In the genomic region with DNA sequence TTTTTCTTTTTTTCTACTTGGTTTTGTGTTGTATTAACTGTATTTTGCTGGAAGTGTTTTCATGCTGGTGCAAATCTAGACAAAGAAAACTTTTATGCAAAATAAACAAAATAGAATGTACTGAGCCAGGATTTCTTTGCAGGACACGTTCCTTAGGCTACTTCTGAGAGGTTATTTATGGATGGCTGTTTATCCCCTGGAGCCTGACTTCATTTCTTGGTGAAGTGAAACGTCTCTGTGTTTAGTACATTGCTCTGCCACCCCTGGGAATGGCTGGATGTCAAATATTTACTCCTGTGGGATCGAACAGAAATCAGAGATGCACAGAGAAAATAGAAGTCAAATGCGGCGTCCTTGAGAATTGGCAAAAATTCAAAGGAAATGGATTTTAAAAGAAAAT, we compare ENCODE assay signal across 17 cellular contexts.
"Had no signal": no experiment of that assay in that cellular context is flagged by ENCODE, and none has a peak within 500 bp of the region (broad histone marks: within the 10 kb centered on the region; RNA-seq: fewer than 3 reads in every experiment).

No MANE protein-coding gene starts in this region.

- H3K27me3 Mint-ChIP-seq: activated CD4-positive, alpha-beta memory T cell treated with anti-CD3 and anti-CD28 coated beads, Interleukin-2, amount 10 ng/mL, durations not matched to agents 7 days and 5 days; activated CD4-positive, alpha-beta T cell treated with anti-CD3 and anti-CD28 coated beads, Interleukin-2, amount 10 ng/mL, durations not matched to agents 24 days and 14 days; central memory CD8-positive, alpha-beta T cell; effector memory CD8-positive, alpha-beta T cell had no signal

- H3K36me3 ChIP-seq: colonic mucosa, esophagus muscularis mucosa had no signal

- H3K27ac Mint-ChIP-seq: activated CD4-positive, alpha-beta memory T cell treated with anti-CD3 and anti-CD28 coated beads, Interleukin-2, amount 10 ng/mL, durations not matched to agents 7 days and 5 days; activated CD4-positive, alpha-beta T cell treated with anti-CD3 and anti-CD28 coated beads, Interleukin-2, amount 10 ng/mL, durations not matched to agents 24 days and 14 days; effector memory CD8-positive, alpha-beta T cell; immature natural killer cell had no signal

- H3K27me3 ChIP-seq: colonic mucosa, dorsolateral prefrontal cortex, esophagus muscularis mucosa had no signal

- H3K9ac ChIP-seq: parathyroid adenoma had no signal

- H3K9me3 ChIP-seq: colonic mucosa, esophagus muscularis mucosa had no signal

- DNase-seq: activated CD4-positive, alpha-beta memory T cell treated with anti-CD3 and anti-CD28 coated beads, Interleukin-2, amount 10 ng/mL, durations not matched to agents 7 days and 5 days; activated CD4-positive, alpha-beta T cell treated with anti-CD3 and anti-CD28 coated beads, Interleukin-2, amount 10 ng/mL, durations not matched to agents 24 days and 14 days; activated effector memory CD4-positive, alpha-beta T cell treated with anti-CD3 and anti-CD28 coated beads, Interleukin-2, amount 50 U/mL, for 16 hours; activated naive CD4-positive, alpha-beta T cell treated with anti-CD3 and anti-CD28 coated beads, Interleukin-2, amount 50 U/mL, for 16 hours; aorta; colonic mucosa; dorsolateral prefrontal cortex; effector memory CD8-positive, alpha-beta T cell; immature natural killer cell; kidney glomerular epithelial cell; nucleus accumbens; stimulated activated CD4-positive, alpha-beta T cell treated with anti-CD3 and anti-CD28 coated beads, Interleukin-2, amount 100 ng/mL, for 48 hours; stimulated activated naive CD4-positive, alpha-beta T cell treated with Interleukin-2 at 50 U/mL for 16 hours had no signal

- H3K27ac ChIP-seq: colonic mucosa, parathyroid adenoma had no signal

- H3K4me1 Mint-ChIP-seq: activated CD4-positive, alpha-beta memory T cell treated with anti-CD3 and anti-CD28 coated beads, Interleukin-2, amount 10 ng/mL, durations not matched to agents 7 days and 5 days; activated CD4-positive, alpha-beta T cell treated with anti-CD3 and anti-CD28 coated beads, Interleukin-2, amount 10 ng/mL, durations not matched to agents 24 days and 14 days; central memory CD8-positive, alpha-beta T cell; immature natural killer cell had no signal

- H3K9me3 Mint-ChIP-seq: central memory CD8-positive, alpha-beta T cell had no signal

- ATAC-seq: activated CD4-positive, CD25-positive, alpha-beta regulatory T cell treated with anti-CD3 and anti-CD28 coated beads, Interleukin-2, amount 50 U/mL, for 24 hours; effector memory CD8-positive, alpha-beta T cell had no signal

- H3K4me3 Mint-ChIP-seq: activated CD4-positive, alpha-beta memory T cell treated with anti-CD3 and anti-CD28 coated beads, Interleukin-2, amount 10 ng/mL, durations not matched to agents 7 days and 5 days; activated CD4-positive, alpha-beta T cell treated with anti-CD3 and anti-CD28 coated beads, Interleukin-2, amount 10 ng/mL, durations not matched to agents 24 days and 14 days; central memory CD8-positive, alpha-beta T cell; effector memory CD8-positive, alpha-beta T cell; immature natural killer cell had no signal

- H3K4me1 ChIP-seq: colonic mucosa, parathyroid adenoma had no signal

- H3K4me3 ChIP-seq: colonic mucosa, dorsolateral prefrontal cortex, esophagus muscularis mucosa had no signal
